ENCODE assay signal across 8 cellular contexts in genomic region chr15:25693321-25694237, GRCh38.
DNase-seq lines count a peak whose midpoint lies in the region; ATAC-seq and TF ChIP-seq lines count a peak whose summit lies in the region.

No MANE protein-coding gene starts in this region.

- WGBS in heart left ventricle, 4 donors: 81 to 90% (median 86%) methylated on average over 18 to 19 of the region's 19 CpGs

- TF ChIP-seq CTCF in HFF-Myc (IDR thresholded peaks at IDR 0.05; ENCODE audit: low read depth, low read length, missing control alignments) (peak; percentile 74), heart left ventricle (IDR thresholded peaks at IDR 0.05) (peak; percentile 35 to 66 (median 59))

- peak in 3 of 4 donors; percentile 51 to 67 (median 58) for ATAC-seq in heart left ventricle
- ATAC-seq in GM18867 (IDR thresholded peaks at IDR 0.05; ENCODE audit: unreplicated experiment): no peak
- ATAC-seq in activated CD4-positive, CD25-positive, alpha-beta regulatory T cell treated with anti-CD3 and anti-CD28 coated beads, Interleukin-2, amount 50 U/mL, for 24 hours: no peak
- ATAC-seq in GM18520 (IDR thresholded peaks at IDR 0.05; ENCODE audit: unreplicated experiment): no peak

- H3K27ac ChIP-seq in heart left ventricle: no peak overlapping the region

- no peak for TF ChIP-seq POLR2A in heart left ventricle (IDR thresholded peaks at IDR 0.05)

- no peaks in the 10 kb centered on the region for H3K9me3 ChIP-seq in heart left ventricle

- intact Hi-C loops in heart left ventricle (cut with DNase I): loop anchor here (2.0 to 10.0 kb wide), 8 partner anchors 185 to 1171 kb away; partner anchors contain the start of gene GABRA5 (in 4 of the 10)

- peaks cover 0 to 22% (median 0%) of the 10 kb centered on the region in 12 donors for H3K4me1 ChIP-seq in heart left ventricle

- H3K36me3 ChIP-seq in heart left ventricle: peaks cover 0 to 16% (median 0%) of the 10 kb centered on the region in 9 donors

- H3K4me3 ChIP-seq in HFF-Myc (replicated peaks; ENCODE audit: low read depth, low read length) (no peak overlapping the region), heart left ventricle (no peak overlapping the region)

- no peaks in the 10 kb centered on the region for H3K27me3 ChIP-seq in heart left ventricle

- peak; percentile 28 for DNase-seq in Ammon's horn (ENCODE audit: low spot score)
- no peak for DNase-seq in HFF-Myc (ENCODE audit: extremely low read depth, low read depth)
- DNase-seq in activated CD8-positive, alpha-beta memory T cell treated with anti-CD3 and anti-CD28 coated beads, Interleukin-2, amount 50 U/mL, for 4 hours: peak; percentile 29
- DNase-seq in heart left ventricle: peak in 2 of 5 donors; percentile 31 to 43
- peak in 3 of 4 experiments; percentile 4 to 17 (median 11) for DNase-seq in stimulated activated CD4-positive, alpha-beta T cell treated with anti-CD3 and anti-CD28 coated beads, Interleukin-1b, Interleukin-23, amount 100 ng/mL, for 24 hours (ENCODE audit: low read depth in 4 of 4, low spot score in 1 of 4)

Comparison
In these comparisons a context has a peak if more than half of its experiments do, and no peak if none do; other contexts are left out.
1. ATAC-seq: peak in heart left ventricle (3 of 4); none in GM18867 (single experiment), activated CD4-positive, CD25-positive, alpha-beta regulatory T cell treated with anti-CD3 and anti-CD28 coated beads, Interleukin-2, amount 50 U/mL, for 24 hours (0 of 2) and GM18520 (single experiment).